ENCODE assay signal across 1 cellular context in the genomic region with DNA sequence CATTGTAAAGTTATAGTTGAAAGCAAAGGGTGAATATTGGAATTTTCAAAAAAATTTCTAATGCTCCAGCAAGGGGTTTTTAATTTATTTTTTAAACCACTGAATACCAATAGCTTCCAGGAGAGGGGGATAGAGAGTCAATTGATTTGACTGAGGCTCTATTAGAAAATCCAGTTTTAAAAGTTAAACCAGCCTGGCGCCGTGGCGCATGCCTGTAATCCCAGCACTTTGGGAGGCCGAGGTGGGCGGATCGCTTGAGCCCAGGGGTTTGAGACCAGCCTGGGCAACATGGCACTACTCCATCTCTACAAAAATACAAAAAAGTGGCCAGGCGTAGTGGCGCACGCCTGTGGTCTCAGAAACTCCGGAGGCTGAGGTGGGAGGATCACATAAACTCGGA.
TF ChIP-seq lines count a peak whose summit lies in the region.

No MANE protein-coding gene starts in this region.

TF ChIP-seq in IMR-90, 13 proteins besides CTCF, POLR2A, EP300 and RAD21 (continued from another document):
- TF ChIP-seq ELK1 (IDR thresholded peaks at IDR 0.05; ENCODE audit: borderline replicate concordance, low read depth, low read length) = no peak
- no peak for TF ChIP-seq CEBPB (IDR thresholded peaks at IDR 0.05; ENCODE audit: low read depth, low read length)
